In genomic region chr11:31646206-31646605, GRCh38 we compare ENCODE assay signal across 33 cellular contexts.
DNase-seq lines count a peak whose midpoint lies in the region; ATAC-seq, FAIRE-seq and TF ChIP-seq lines count a peak whose summit lies in the region.
"Had no signal": no experiment of that assay in that cellular context is flagged by ENCODE, and none has a peak within 500 bp of the region (broad histone marks: within the 10 kb centered on the region; RNA-seq: fewer than 3 reads in every experiment).

No MANE protein-coding gene starts in this region.

- peak overlapping the region; percentile 60 for H3K4me2 ChIP-seq in A549
- H3K4me2 ChIP-seq: GM23338, SK-N-SH had no signal

- TF ChIP-seq CTCF in A549 (IDR thresholded peaks at IDR 0.05) (no peak), cardiac fibroblast (IDR thresholded peaks at IDR 0.05; ENCODE audit: low read depth, low read length) (no peak)

- 55% methylated on average over 1 of the region's 1 CpG for whole genome bisulfite sequencing in A549 (ENCODE audit: missing lambda C conversion rate)

- H3K9me3 ChIP-seq in A549, result no peaks in the 10 kb centered on the region
- H3K9me3 ChIP-seq: neutrophil, SK-N-SH, upper lobe of right lung had no signal

- peak overlapping the region; percentile 69 to 79; a peak in 5 of 6 replicates for H3K27ac ChIP-seq in A549
- H3K27ac ChIP-seq: neutrophil, upper lobe of right lung had no signal

- POLR2A ChIA-PET in A549 (lab: Yijun Ruan, JAX), result no interaction called here

- no peak for TF ChIP-seq POLR2A in A549 (IDR thresholded peaks at IDR 0.05; ENCODE audit: low read length)

- H3K4me3 ChIP-seq in A549, result no peak overlapping the region
- no peak overlapping the region for H3K4me3 ChIP-seq in cardiac fibroblast (replicated peaks in 1 of 2; ENCODE audit: low read depth in 2 of 2, low read length in 2 of 2)
- H3K4me3 ChIP-seq: GM23338, lung, upper lobe of right lung had no signal

- no peak for TF ChIP-seq EP300 in A549 (IDR thresholded peaks at IDR 0.05)

- DNase-seq in A549 (ENCODE audit: low read depth in 1 of 2, low spot score in 1 of 2) (peak in 1 of 2 experiments; percentile 23), NCI-H226 (peak; percentile 31), cardiac fibroblast (ENCODE audit: low read depth in 2 of 2) (peak; percentile 4 to 61), kidney tubule cell (ENCODE audit: low spot score) (peak; percentile 69), activated gamma-delta T cell (lab: John Stamatoyannopoulos, UW) (no peak), superior temporal gyrus (ENCODE audit: extremely low spot score) (no peak), HuH-7.5 (ENCODE audit: low spot score) (no peak)
- no peak for DNase-seq in activated CD8-positive, alpha-beta memory T cell treated with anti-CD3 and anti-CD28 coated beads, Interleukin-2, amount 50 U/mL, for 4 hours
- DNase-seq: 8988T; activated CD4-positive, alpha-beta T cell treated with anti-CD3 and anti-CD28 coated beads for 36 hours; activated CD8-positive, alpha-beta memory T cell treated with anti-CD3 and anti-CD28 coated beads for 24 hours; activated naive CD4-positive, alpha-beta T cell treated with anti-CD3 and anti-CD28 coated beads, Interleukin-2, amount 10 ng/mL, durations not matched to agents 7 days and 5 days; activated T-cell treated with anti-CD3 and anti-CD28 coated beads, Interleukin-2, amount 50 U/mL, for 48 hours; CD8-positive, alpha-beta memory T cell; DMS153; effector CD4-positive, alpha-beta T cell; GDM1; hippocampal formation; kidney; NCI-H1105; NCI-H2029; NCI-H345; NCI-H748 treated with DMSO at 0.1 percent for 48 hours; SK-N-SH; stimulated activated CD4-positive, alpha-beta T cell treated with anti-CD3 and anti-CD28 coated beads, Interleukin-2, amount 100 ng/mL, for 24 hours; T-helper 2 cell; upper lobe of right lung had no signal

- H3K4me1 ChIP-seq in A549, result peaks cover 40% of the 10 kb centered on the region

- no peak for FAIRE-seq in A549 (lab: Jason Lieb, UNC)
- FAIRE-seq: frontal cortex, GM18507, kidney, small intestine had no signal

- CTCF ChIA-PET in A549 (lab: Yijun Ruan, JAX), result no interaction called here

- no peak for TF ChIP-seq RAD21 in A549 (conservative IDR thresholded peaks at IDR 0.05 in 1 of 2, IDR thresholded peaks at IDR 0.05 in 1 of 2)

- ATAC-seq in A549, result peak; percentile 50; a peak in 3 of 6 replicates
- ATAC-seq: activated CD4-positive, alpha-beta T cell treated with anti-CD3 and anti-CD28 coated beads for 36 hours; GM23338; upper lobe of right lung had no signal

TF ChIP-seq in A549, 52 proteins besides CTCF, POLR2A, EP300 and RAD21:
- no peak for TF ChIP-seq POLR2AphosphoS2 (conservative IDR thresholded peaks at IDR 0.05; ENCODE audit: low read length)

Comparison
In these comparisons a context has a peak if more than half of its experiments do, and no peak if none do; other contexts are left out.
1. DNase-seq: peak in NCI-H226 (single experiment), cardiac fibroblast (2 of 2) and kidney tubule cell (single experiment); none in activated gamma-delta T cell (single experiment), activated CD8-positive, alpha-beta memory T cell treated with anti-CD3 and anti-CD28 coated beads, Interleukin-2, amount 50 U/mL, for 4 hours (single experiment), superior temporal gyrus (single experiment) and HuH-7.5 (single experiment).